23 cellular contexts compared by ENCODE assay signal in the genomic region with DNA sequence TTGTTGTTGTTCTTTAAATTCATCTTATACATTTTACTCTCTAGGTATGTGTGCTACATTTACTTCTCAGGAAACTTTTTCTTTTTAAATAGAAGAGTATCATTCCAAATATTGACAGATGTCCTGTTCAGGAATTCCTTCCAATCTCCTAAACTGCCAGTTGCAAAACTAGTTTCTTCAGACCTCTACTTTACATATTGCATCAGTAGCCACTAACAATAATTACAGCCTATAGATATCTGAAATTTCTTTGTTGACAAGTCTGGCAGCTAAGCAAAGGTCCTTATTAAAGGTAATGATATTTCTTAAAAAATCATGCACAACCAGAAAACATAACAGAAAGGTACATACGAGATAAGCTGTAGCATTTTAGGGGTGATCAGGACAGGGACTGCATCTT.
"Had no signal": no experiment of that assay in that cellular context is flagged by ENCODE, and none has a peak within 500 bp of the region (broad histone marks: within the 10 kb centered on the region; RNA-seq: fewer than 3 reads in every experiment).

No MANE protein-coding gene starts in this region.

- H3K4me2 ChIP-seq: neural progenitor cell had no signal

- H2AFZ ChIP-seq: neural progenitor cell had no signal

- ATAC-seq: activated CD8-positive, alpha-beta memory T cell treated with anti-CD3 and anti-CD28 coated beads, Interleukin-2, amount 10 ng/mL, durations not matched to agents 7 days and 5 days; activated CD8-positive, alpha-beta T cell treated with anti-CD3 and anti-CD28 coated beads, Interleukin-2, amount 10 ng/mL, durations not matched to agents 7 days and 5 days; effector memory CD8-positive, alpha-beta T cell; gastroesophageal sphincter; naive thymus-derived CD8-positive, alpha-beta T cell; sciatic nerve; stimulated activated effector memory CD8-positive, alpha-beta T cell treated with anti-CD3 and anti-CD28 coated beads, Interleukin-12 subunit alpha, Interleukin-12 subunit beta, amount 100 ng/mL, for 72 hours; stimulated activated naive CD8-positive, alpha-beta T cell treated with anti-CD3 and anti-CD28 coated beads, Interleukin-15, amount 100 ng/mL, for 72 hours had no signal

- H3K27me3 ChIP-seq: adrenal gland, ascending aorta, gastroesophageal sphincter, neural progenitor cell, uterus had no signal

- H3K4me1 ChIP-seq: uterus had no signal

- H3K9ac ChIP-seq: neural progenitor cell had no signal

- H3K9me3 ChIP-seq: adrenal gland, ascending aorta, gastroesophageal sphincter, uterus had no signal

- DNase-seq: activated CD8-positive, alpha-beta memory T cell treated with anti-CD3 and anti-CD28 coated beads, Interleukin-2, amount 10 ng/mL, durations not matched to agents 7 days and 5 days; activated CD8-positive, alpha-beta T cell treated with anti-CD3 and anti-CD28 coated beads, Interleukin-2, amount 10 ng/mL, durations not matched to agents 7 days and 5 days; activated T-cell treated with anti-CD3 and anti-CD28 coated beads, Interleukin-2, amount 50 U/mL, for 48 hours; adrenal gland; effector memory CD8-positive, alpha-beta T cell; hypothalamus; immature natural killer cell; kidney; naive thymus-derived CD8-positive, alpha-beta T cell; stimulated activated CD4-positive, alpha-beta T cell treated with anti-CD3 and anti-CD28 coated beads, Interleukin-12 subunit alpha, Interleukin-12 subunit beta, amount 100 ng/mL, for 4 hours; stimulated activated CD4-positive, alpha-beta T cell treated with anti-CD3 and anti-CD28 coated beads, Interleukin-4, amount 100 ng/mL, for 24 hours; stimulated activated naive CD8-positive, alpha-beta T cell treated with anti-CD3 and anti-CD28 coated beads, Interleukin-15, amount 100 ng/mL, for 72 hours; substantia nigra; T-helper 2 cell; uterus had no signal

- H3K27ac ChIP-seq: adrenal gland, ascending aorta, coronary artery, gastroesophageal sphincter, neural progenitor cell, skin epidermis, uterus had no signal

- FAIRE-seq: endothelial cell of umbilical vein, kidney had no signal

- H3K4me3 ChIP-seq: adrenal gland, ascending aorta, coronary artery, gastroesophageal sphincter, neural progenitor cell, skin epidermis, uterus had no signal

- H3K36me3 ChIP-seq: adrenal gland, ascending aorta, gastroesophageal sphincter, neural progenitor cell, uterus had no signal
